Comparison of ENCODE assay signal across 8 cellular contexts in the genomic region with DNA sequence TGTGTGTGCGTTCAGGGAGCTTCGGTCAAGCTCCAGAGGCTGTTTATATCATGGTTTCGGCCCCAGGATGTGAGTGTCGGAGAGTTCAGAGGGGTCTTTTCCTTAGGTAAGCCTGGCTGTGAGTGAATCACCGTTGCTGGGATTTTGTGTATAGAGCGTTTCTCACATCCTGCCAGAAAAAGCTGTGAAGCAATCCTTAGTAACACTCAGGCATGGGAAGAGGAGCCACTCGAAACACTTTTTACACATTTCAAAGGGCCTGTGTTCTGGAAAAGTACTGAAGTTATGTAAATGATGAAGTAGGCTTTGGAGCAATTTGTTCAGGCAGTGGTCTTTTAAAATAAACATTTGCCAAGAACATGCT. TPM values are rescaled to one million over a fixed set of nuclear protein-coding genes. Genes with fewer than 3 reads are reported as not detected.
DNase-seq lines count a peak whose midpoint lies in the region; ATAC-seq and TF ChIP-seq lines count a peak whose summit lies in the region.

No MANE protein-coding gene starts in this region.

- 1 to 2% methylated on average over 7 of the region's 7 CpGs for whole genome bisulfite sequencing in lung, 2 donors

- DNase-seq in AG10803 (ENCODE audit: low read depth) (peak; percentile 89), brain microvascular endothelial cell (peak; percentile 79), lung (ENCODE audit: low spot score) (peak; percentile 67), vagina (ENCODE audit: extremely low spot score in 2 of 2) (no peak), NCI-H82 (lab: John Stamatoyannopoulos, UW) (no peak), NCI-H1048 (lab: John Stamatoyannopoulos, UW) (no peak), NCI-H2171 treated with DMSO at 0.1 percent for 48 hours (lab: John Stamatoyannopoulos, UW) (no peak)

- H3K9me3 ChIP-seq in KOPT-K1 (ENCODE audit: insufficient read depth, low read length, poor library complexity, severe bottlenecking) (no peaks in the 10 kb centered on the region), lung (ENCODE audit: control insufficient read depth in 2 of 2, insufficient read depth in 1 of 2, low read length in 1 of 2) (no peaks in the 10 kb centered on the region), vagina (no peaks in the 10 kb centered on the region)

- in situ Hi-C loops in brain microvascular endothelial cell (cut with HindIII; ENCODE audit: low pct_ligation_motif_present, low sequenced_read_pairs) = no loop called here

- H3K4me3 ChIP-seq in AG10803 (ENCODE audit: low read length) (peak overlapping the region; percentile 90), brain microvascular endothelial cell (ENCODE audit: low read depth, low read length) (peak overlapping the region; percentile 95), lung (peak overlapping the region; percentile 98), vagina (peak overlapping the region; percentile 60 to 87)

- peak overlapping the region; percentile 74 for H3K27ac ChIP-seq in KOPT-K1 (ENCODE audit: low read depth, low read length, poor library complexity, severe bottlenecking)
- peak overlapping the region; percentile 90 for H3K27ac ChIP-seq in brain microvascular endothelial cell
- peak overlapping the region; percentile 87 to 100 for H3K27ac ChIP-seq in lung (ENCODE audit: low read depth in 1 of 2, low read length in 1 of 2)
- H3K27ac ChIP-seq in vagina = peak overlapping the region; percentile 89

- TF ChIP-seq POLR2A in vagina (IDR thresholded peaks at IDR 0.05) = no peak

- no peaks in the 10 kb centered on the region for H3K27me3 ChIP-seq in brain microvascular endothelial cell (replicated peaks)
- no peaks in the 10 kb centered on the region for H3K27me3 ChIP-seq in lung (ENCODE audit: control insufficient read depth, insufficient read depth)
- H3K27me3 ChIP-seq in vagina = no peaks in the 10 kb centered on the region

- no peak for TF ChIP-seq CTCF in AG10803 (conservative IDR thresholded peaks at IDR 0.05; ENCODE audit: low read length)
- TF ChIP-seq CTCF in brain microvascular endothelial cell (IDR thresholded peaks at IDR 0.05; ENCODE audit: low read depth, low read length, missing control alignments) = no peak
- TF ChIP-seq CTCF in lung (IDR thresholded peaks at IDR 0.05; ENCODE audit: control extremely low read depth, extremely low read depth) = no peak
- no peak for TF ChIP-seq CTCF in vagina (IDR thresholded peaks at IDR 0.05)

- intact Hi-C loops in vagina (cut with DNase I) = no loop called here

- peaks cover 6 to 29% of the 10 kb centered on the region in 2 donors for H3K4me1 ChIP-seq in lung (ENCODE audit: control insufficient read depth in 2 of 2, insufficient read depth in 2 of 2, low read length in 2 of 2)
- peaks cover 52% of the 10 kb centered on the region for H3K4me1 ChIP-seq in vagina

- H3K36me3 ChIP-seq in KOPT-K1 (ENCODE audit: insufficient read depth, low read length) (peaks cover 27% of the 10 kb centered on the region), brain microvascular endothelial cell (replicated peaks) (no peaks in the 10 kb centered on the region), lung (ENCODE audit: control insufficient read depth in 2 of 2, insufficient read depth in 2 of 2, low read length in 2 of 2) (no peaks in the 10 kb centered on the region), vagina (no peaks in the 10 kb centered on the region)

- ATAC-seq in lung (ENCODE audit: insufficient read depth, low FRiP score) = peak; percentile 16

RNA-seq across cellular contexts. Expression of gene PGS1, which starts 0.7 kb away (rescaled TPM):
- total RNA-seq in lung (100 to 1,000 TPM in 1 of 2 donors, 10 to 100 TPM in 1; 90.6 to 104 TPM), vagina (35.6 TPM)
- 10 to 100 TPM; 44.9 to 98.0 TPM for polyA plus RNA-seq in lung

RNA-seq across cellular contexts. Expression of gene SOCS3, which starts 19.2 kb away (rescaled TPM):
- total RNA-seq in lung = 10 to 100 TPM; 65.8 to 83.8 TPM
- 100 to 1,000 TPM; 143 to 545 TPM for polyA plus RNA-seq in lung
- total RNA-seq in vagina = 173 TPM

Comparison
In these comparisons a context has a peak if more than half of its experiments do, and no peak if none do; other contexts are left out.
1. DNase-seq: peak in AG10803 (single experiment), brain microvascular endothelial cell (single experiment) and lung (single experiment); none in vagina (0 of 2), NCI-H82 (single experiment), NCI-H1048 (single experiment) and NCI-H2171 treated with DMSO at 0.1 percent for 48 hours (single experiment).
2. Peak in every context shown above with its lines, with median percentiles within 50 percentile points of each other: H3K4me3 ChIP-seq and H3K27ac ChIP-seq.